In genomic region chr4:340011-340410, GRCh38 we compare ENCODE assay signal across 11 cellular contexts. TPM values are rescaled to one million over a fixed set of nuclear protein-coding genes. Genes with fewer than 3 reads are reported as not detected.
A peak's percentile ranks its signal among the peaks of the same experiment; 100 is the strongest.
DNase-seq lines count a peak whose midpoint lies in the region; ATAC-seq and TF ChIP-seq lines count a peak whose summit lies in the region.
"Had no signal": no experiment of that assay in that cellular context is flagged by ENCODE, and none has a peak within 500 bp of the region (broad histone marks: within the 10 kb centered on the region; RNA-seq: fewer than 3 reads in every experiment).

No MANE protein-coding gene starts in this region.

- H3K4me3 ChIP-seq in fibroblast of mammary gland (ENCODE audit: control insufficient read depth, low read depth, low read length): no peak overlapping the region

- H3K4me3 Mint-ChIP-seq in activated CD8-positive, alpha-beta memory T cell treated with anti-CD3 and anti-CD28 coated beads, Interleukin-2, amount 10 ng/mL, durations not matched to agents 7 days and 5 days: peak overlapping the region; percentile 7
- H3K4me3 Mint-ChIP-seq in T-cell: peak overlapping the region in 2 of 3 donors; percentile 17 to 99
- H3K4me3 Mint-ChIP-seq in progenitor cell of endocrine pancreas (ENCODE audit: low read depth): no peak overlapping the region

- H3K27me3 Mint-ChIP-seq in activated CD8-positive, alpha-beta memory T cell treated with anti-CD3 and anti-CD28 coated beads, Interleukin-2, amount 10 ng/mL, durations not matched to agents 7 days and 5 days: no peaks in the 10 kb centered on the region
- H3K27me3 Mint-ChIP-seq in T-cell: no peaks in the 10 kb centered on the region
- H3K27me3 Mint-ChIP-seq in progenitor cell of endocrine pancreas: no peaks in the 10 kb centered on the region

- H3K9me3 Mint-ChIP-seq in activated CD8-positive, alpha-beta memory T cell treated with anti-CD3 and anti-CD28 coated beads, Interleukin-2, amount 10 ng/mL, durations not matched to agents 7 days and 5 days (ENCODE audit: low read depth): peaks cover 26% of the 10 kb centered on the region
- H3K9me3 Mint-ChIP-seq in T-cell: peaks cover 15 to 32% (median 28%) of the 10 kb centered on the region in 3 donors
- peaks cover 10% of the 10 kb centered on the region for H3K9me3 Mint-ChIP-seq in progenitor cell of endocrine pancreas (ENCODE audit: low read depth)

- POLR2A ChIA-PET in T-cell (lab: Charles Lee): no interaction called here

- peaks cover 29% of the 10 kb centered on the region for H3K4me1 Mint-ChIP-seq in activated CD8-positive, alpha-beta memory T cell treated with anti-CD3 and anti-CD28 coated beads, Interleukin-2, amount 10 ng/mL, durations not matched to agents 7 days and 5 days
- H3K4me1 Mint-ChIP-seq in T-cell: peaks cover 36 to 48% (median 39%) of the 10 kb centered on the region in 3 donors
- H3K4me1 Mint-ChIP-seq in progenitor cell of endocrine pancreas (ENCODE audit: low read depth): peaks cover 14% of the 10 kb centered on the region

- no peak for DNase-seq in activated CD8-positive, alpha-beta memory T cell treated with anti-CD3 and anti-CD28 coated beads, Interleukin-2, amount 10 ng/mL, durations not matched to agents 7 days and 5 days
- no peak for DNase-seq in activated CD8-positive, alpha-beta memory T cell treated with anti-CD3 and anti-CD28 coated beads, Interleukin-2, amount 50 U/mL, for 48 hours
- DNase-seq in T-cell: no peak
- no peak for DNase-seq in fibroblast of mammary gland (ENCODE audit: low read depth)
- DNase-seq in progenitor cell of endocrine pancreas (ENCODE audit: low spot score, unreplicated experiment): no peak
- no peak for DNase-seq in HPDE6-E6E7 (ENCODE audit: extremely low spot score)
- no peak for DNase-seq in NCI-H774 (lab: John Stamatoyannopoulos, UW)
- DNase-seq: activated naive CD4-positive, alpha-beta T cell; Kasumi-1; stimulated activated CD4-positive, alpha-beta T cell treated with anti-CD3 and anti-CD28 coated beads, Interleukin-12 subunit alpha, Interleukin-12 subunit beta, amount 100 ng/mL, for 4 hours had no signal

- H3K27ac Mint-ChIP-seq in activated CD8-positive, alpha-beta memory T cell treated with anti-CD3 and anti-CD28 coated beads, Interleukin-2, amount 10 ng/mL, durations not matched to agents 7 days and 5 days: no peak overlapping the region
- no peak overlapping the region for H3K27ac Mint-ChIP-seq in T-cell
- no peak overlapping the region for H3K27ac Mint-ChIP-seq in progenitor cell of endocrine pancreas

- peaks cover 72% of the 10 kb centered on the region for H3K36me3 Mint-ChIP-seq in activated CD8-positive, alpha-beta memory T cell treated with anti-CD3 and anti-CD28 coated beads, Interleukin-2, amount 10 ng/mL, durations not matched to agents 7 days and 5 days
- H3K36me3 Mint-ChIP-seq in T-cell (peaks cover 59% of the 10 kb centered on the region), progenitor cell of endocrine pancreas (ENCODE audit: insufficient read depth) (peaks cover 58% of the 10 kb centered on the region)

- ATAC-seq in activated CD8-positive, alpha-beta memory T cell treated with anti-CD3 and anti-CD28 coated beads, Interleukin-2, amount 10 ng/mL, durations not matched to agents 7 days and 5 days: no peak
- ATAC-seq in T-cell (replicated peaks in 1 of 4): no peak
- ATAC-seq in GM19023 (IDR thresholded peaks at IDR 0.05; ENCODE audit: unreplicated experiment): no peak

- TF ChIP-seq CTCF in fibroblast of mammary gland (conservative IDR thresholded peaks at IDR 0.05; ENCODE audit: control insufficient read depth, insufficient read depth, low read depth, low read length) (peak; percentile 23), progenitor cell of endocrine pancreas (IDR thresholded peaks at IDR 0.05; ENCODE audit: unreplicated experiment) (peak; percentile 35)

- CTCF ChIA-PET in activated CD8-positive, alpha-beta memory T cell treated with anti-CD3 and anti-CD28 coated beads, Interleukin-2, amount 10 ng/mL, durations not matched to agents 7 days and 5 days (lab: Charles Lee): interaction anchor here (0.6 kb wide), 1 partner anchor 39 kb away, joined by 3 read pairs; no protein-coding TSS in a partner anchor
- CTCF ChIA-PET in T-cell (lab: Charles Lee): no interaction called here

RNA-seq across cellular contexts. Expression of gene ZNF141, which starts 2.4 kb away (rescaled TPM):
- 10 to 100 TPM; 23.8 to 32.9 TPM for total RNA-seq in activated CD8-positive, alpha-beta memory T cell treated with anti-CD3 and anti-CD28 coated beads, Interleukin-2, amount 10 ng/mL, durations not matched to agents 7 days and 5 days
- total RNA-seq in T-cell: 10 to 100 TPM; 19.3 to 46.8 (median 40.2) TPM
- total RNA-seq in progenitor cell of endocrine pancreas: 30.9 and 32.5 TPM in 2 replicates

RNA-seq across cellular contexts. Expression of gene ZNF732, which starts 34.7 kb away (rescaled TPM):
- total RNA-seq in activated CD8-positive, alpha-beta memory T cell treated with anti-CD3 and anti-CD28 coated beads, Interleukin-2, amount 10 ng/mL, durations not matched to agents 7 days and 5 days: not detected
- not detected for total RNA-seq in T-cell
- 2.2 TPM in 2 replicates for total RNA-seq in progenitor cell of endocrine pancreas
